ENCODE assay signal across 23 cellular contexts in genomic region chr6:79423216-79423615, GRCh38.
"Had no signal": no experiment of that assay in that cellular context is flagged by ENCODE, and none has a peak within 500 bp of the region (broad histone marks: within the 10 kb centered on the region; RNA-seq: fewer than 3 reads in every experiment).

No MANE protein-coding gene starts in this region.

- DNase-seq: activated CD4-positive, alpha-beta T cell treated with anti-CD3 and anti-CD28 coated beads, Interleukin-2, amount 50 U/mL, for 1 hour; activated CD8-positive, alpha-beta T cell treated with anti-CD3 and anti-CD28 coated beads for 36 hours; activated T-cell treated with anti-CD3 and anti-CD28 coated beads, Interleukin-2, amount 50 U/mL, for 4 hours; anterior cingulate cortex; endodermal cell; left colon; mammary epithelial cell; naive thymus-derived CD4-positive, alpha-beta T cell; nucleus accumbens; posterior cingulate gyrus; right cardiac atrium; stimulated activated CD4-positive, alpha-beta T cell treated with anti-CD3 and anti-CD28 coated beads, Interleukin-15, amount 100 ng/mL, for 24 hours; stimulated activated CD4-positive, alpha-beta T cell treated with anti-CD3 and anti-CD28 coated beads, Interleukin-2, amount 100 ng/mL, for 24 hours; stimulated activated naive B cell treated with anti-CD40 and anti-IgM and Interleukin-4, amounts not matched to agents 10 μg/mL and 1 μg/mL and 100 μg/mL, for 72 hours; stomach; T-helper 17 cell; T1000; testis; transverse colon had no signal

- H3K4me1 Mint-ChIP-seq: activated naive CD4-positive, alpha-beta T cell treated with anti-CD3 and anti-CD28 coated beads, Interleukin-2, amount 50 U/mL, for 24 hours; naive thymus-derived CD4-positive, alpha-beta T cell; neural crest cell; T-helper 17 cell had no signal

- H3K36me3 Mint-ChIP-seq: activated naive CD4-positive, alpha-beta T cell treated with anti-CD3 and anti-CD28 coated beads, Interleukin-2, amount 50 U/mL, for 24 hours; naive thymus-derived CD4-positive, alpha-beta T cell; stimulated activated naive B cell treated with anti-CD40 and anti-IgM and Interleukin-4, amounts not matched to agents 10 μg/mL and 1 μg/mL and 100 μg/mL, for 72 hours; WTC11 had no signal

- H3K27ac Mint-ChIP-seq: activated CD8-positive, alpha-beta T cell treated with anti-CD3 and anti-CD28 coated beads for 36 hours; activated naive CD4-positive, alpha-beta T cell treated with anti-CD3 and anti-CD28 coated beads, Interleukin-2, amount 50 U/mL, for 24 hours; activated T-helper 2 cell treated with anti-CD3 and anti-CD28 coated beads, Interferon-gamma antibody, Interleukin-2, Interleukin-4, amounts not matched to agents 10 μg/mL and 5 μg/mL and 100 μg/mL, durations not matched to agents 14 hours and 24 hours and 36 hours; endodermal cell; naive thymus-derived CD4-positive, alpha-beta T cell; stimulated activated naive B cell treated with anti-CD40 and anti-IgM and Interleukin-4, amounts not matched to agents 10 μg/mL and 1 μg/mL and 100 μg/mL, for 72 hours; T-helper 17 cell; WTC11 had no signal

- H3K9me3 Mint-ChIP-seq: activated CD8-positive, alpha-beta T cell treated with anti-CD3 and anti-CD28 coated beads for 36 hours; activated naive CD4-positive, alpha-beta T cell treated with anti-CD3 and anti-CD28 coated beads, Interleukin-2, amount 50 U/mL, for 24 hours; activated T-cell treated with anti-CD3 and anti-CD28 coated beads, Interleukin-2, amount 50 U/mL, for 4 hours; activated T-helper 2 cell treated with anti-CD3 and anti-CD28 coated beads, Interferon-gamma antibody, Interleukin-2, Interleukin-4, amounts not matched to agents 10 μg/mL and 5 μg/mL and 100 μg/mL, durations not matched to agents 14 hours and 24 hours and 36 hours; endodermal cell; neural crest cell; stimulated activated naive B cell treated with anti-CD40 and anti-IgM and Interleukin-4, amounts not matched to agents 10 μg/mL and 1 μg/mL and 100 μg/mL, for 72 hours; WTC11 had no signal

- H3K4me3 Mint-ChIP-seq: activated CD8-positive, alpha-beta T cell treated with anti-CD3 and anti-CD28 coated beads for 36 hours; activated naive CD4-positive, alpha-beta T cell treated with anti-CD3 and anti-CD28 coated beads, Interleukin-2, amount 50 U/mL, for 24 hours; activated T-cell treated with anti-CD3 and anti-CD28 coated beads, Interleukin-2, amount 50 U/mL, for 4 hours; endodermal cell; naive thymus-derived CD4-positive, alpha-beta T cell; neural crest cell; stimulated activated naive B cell treated with anti-CD40 and anti-IgM and Interleukin-4, amounts not matched to agents 10 μg/mL and 1 μg/mL and 100 μg/mL, for 72 hours; T-helper 17 cell; WTC11 had no signal

- H3K27me3 Mint-ChIP-seq: activated CD8-positive, alpha-beta T cell treated with anti-CD3 and anti-CD28 coated beads for 36 hours; stimulated activated naive B cell treated with anti-CD40 and anti-IgM and Interleukin-4, amounts not matched to agents 10 μg/mL and 1 μg/mL and 100 μg/mL, for 72 hours had no signal
